ENCODE assay signal across 10 cellular contexts in the genomic region with DNA sequence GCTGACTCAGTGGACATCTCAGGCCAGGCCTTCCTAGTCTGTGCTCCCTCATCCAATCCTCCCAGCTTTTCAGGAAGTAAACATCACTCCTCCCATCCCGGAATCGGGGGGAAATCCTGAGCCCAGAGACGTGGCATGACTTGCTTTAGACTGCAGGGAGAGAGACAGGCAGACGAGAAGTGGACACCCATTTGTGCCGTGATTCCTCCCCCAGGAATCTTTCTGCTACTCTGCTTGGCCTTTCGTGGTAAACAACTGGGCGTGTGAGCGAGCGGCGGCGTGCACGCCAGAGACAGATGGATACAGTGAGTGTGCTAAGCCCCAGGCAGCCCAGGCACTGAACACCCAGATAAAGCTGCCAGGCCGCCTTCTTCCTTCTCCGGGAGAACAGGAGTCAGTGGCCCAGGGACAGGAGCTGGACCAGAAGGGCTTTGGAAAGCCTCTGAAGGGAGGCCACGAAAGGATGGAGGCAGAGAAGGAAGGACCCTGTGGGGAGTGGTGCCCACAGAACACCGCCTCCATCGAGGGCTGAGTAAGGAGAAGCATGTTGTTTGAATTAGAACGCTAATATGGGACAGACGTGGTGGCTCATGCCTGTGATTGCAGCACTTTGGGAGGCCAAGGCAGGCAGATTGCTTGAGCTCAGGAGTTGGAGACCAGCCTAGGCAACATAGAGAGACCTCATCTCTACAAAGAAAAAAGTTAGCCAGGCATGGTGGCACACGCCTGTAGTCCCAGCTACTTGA. TPM values are rescaled to one million over a fixed set of nuclear protein-coding genes. Genes with fewer than 3 reads are reported as not detected.
A peak's percentile ranks its signal among the peaks of the same experiment; 100 is the strongest.
DNase-seq lines count a peak whose midpoint lies in the region; ATAC-seq and TF ChIP-seq lines count a peak whose summit lies in the region.
"Had no signal": no experiment of that assay in that cellular context is flagged by ENCODE, and none has a peak within 500 bp of the region (broad histone marks: within the 10 kb centered on the region; RNA-seq: fewer than 3 reads in every experiment).

No MANE protein-coding gene starts in this region.

- H2AFZ ChIP-seq in H9 (ENCODE audit: low read length) = no peak overlapping the region

- H3K56ac ChIP-seq in H9 (ENCODE audit: insufficient read length, low read depth, low read length) = no peak overlapping the region

- H3K4me3 Mint-ChIP-seq in activated CD8-positive, alpha-beta T cell treated with anti-CD3 and anti-CD28 coated beads, Interleukin-2, amount 10 ng/mL, durations not matched to agents 7 days and 5 days = no peak overlapping the region
- no peak overlapping the region for H3K4me3 Mint-ChIP-seq in H9

- peaks cover 7% of the 10 kb centered on the region for H3K27me3 Mint-ChIP-seq in activated CD8-positive, alpha-beta T cell treated with anti-CD3 and anti-CD28 coated beads, Interleukin-2, amount 10 ng/mL, durations not matched to agents 7 days and 5 days (ENCODE audit: low read depth)
- H3K27me3 Mint-ChIP-seq in H9 (ENCODE audit: low read depth) = peaks cover 44% of the 10 kb centered on the region

- no peak overlapping the region for H3K9ac ChIP-seq in H9 (ENCODE audit: extremely low read depth, insufficient read length, low read length)

- no peak overlapping the region for H3K18ac ChIP-seq in H9 (ENCODE audit: insufficient read length, low read depth, low read length)

- no peak overlapping the region for H3K27ac Mint-ChIP-seq in activated CD8-positive, alpha-beta T cell treated with anti-CD3 and anti-CD28 coated beads, Interleukin-2, amount 10 ng/mL, durations not matched to agents 7 days and 5 days
- no peak overlapping the region for H3K27ac Mint-ChIP-seq in H9

- H3K79me2 ChIP-seq in H9 (ENCODE audit: insufficient read depth, low read length) = no peaks in the 10 kb centered on the region

- no peaks in the 10 kb centered on the region for H3K36me3 Mint-ChIP-seq in activated CD8-positive, alpha-beta T cell treated with anti-CD3 and anti-CD28 coated beads, Interleukin-2, amount 10 ng/mL, durations not matched to agents 7 days and 5 days (ENCODE audit: low read depth)
- no peaks in the 10 kb centered on the region for H3K36me3 Mint-ChIP-seq in H9 (ENCODE audit: insufficient read depth in 1 of 3, low read depth in 3 of 3)

- no peaks in the 10 kb centered on the region for H4K20me1 ChIP-seq in H9 (ENCODE audit: control insufficient read depth, insufficient read depth, insufficient read length)

- no peak for TF ChIP-seq CTCF in left lung (IDR thresholded peaks at IDR 0.05)
- TF ChIP-seq CTCF in stomach (IDR thresholded peaks at IDR 0.05) = no peak
- no peak for TF ChIP-seq CTCF in H9 (conservative IDR thresholded peaks at IDR 0.05)

- no peak for TF ChIP-seq EP300 in stomach (IDR thresholded peaks at IDR 0.05)

- H3K14ac ChIP-seq in H9 (ENCODE audit: insufficient read depth, low read length) = no peak overlapping the region

- intact Hi-C loops in left lung (cut with DNase I) (no loop called here), stomach (cut with DNase I; ENCODE audit: low total_unique reads) (no loop called here)

- ATAC-seq in left lung = peak; percentile 70
- no peak for ATAC-seq in GM18498 (IDR thresholded peaks at IDR 0.05; ENCODE audit: unreplicated experiment)
- no peak for ATAC-seq in activated CD8-positive, alpha-beta T cell treated with anti-CD3 and anti-CD28 coated beads, Interleukin-2, amount 10 ng/mL, durations not matched to agents 7 days and 5 days

- no peak overlapping the region for H4K5ac ChIP-seq in H9 (ENCODE audit: insufficient read length, low read depth, low read length)

- H3K4me1 ChIP-seq in left lung = no peaks in the 10 kb centered on the region
- H3K4me1 ChIP-seq in stomach = peaks cover 0 to 10% (median 5%) of the 10 kb centered on the region in 4 donors
- no peaks in the 10 kb centered on the region for H3K4me1 ChIP-seq in H9 (ENCODE audit: insufficient read depth, low read length)

- H3K27me3 ChIP-seq in left lung (peaks cover 0 to 20% of the 10 kb centered on the region in 2 donors), stomach (peaks cover 0 to 14% (median 0%) of the 10 kb centered on the region in 3 donors), H9 (ENCODE audit: insufficient read depth, low read length) (no peaks in the 10 kb centered on the region)

- H3K23ac ChIP-seq in H9 (ENCODE audit: insufficient read length, low read depth, low read length) = no peak overlapping the region

- peak; percentile 44 for DNase-seq in HS-5 (ENCODE audit: low read depth)
- DNase-seq in dermis blood vessel endothelial cell = peak; percentile 21
- no peak for DNase-seq in left lung
- DNase-seq in stomach = no peak
- no peak for DNase-seq in DMS79 (lab: John Stamatoyannopoulos, UW)
- no peak for DNase-seq in activated CD8-positive, alpha-beta T cell treated with anti-CD3 and anti-CD28 coated beads, Interleukin-2, amount 10 ng/mL, durations not matched to agents 7 days and 5 days
- DNase-seq in H9 = no peak
- DNase-seq: caudate nucleus, DMS53 had no signal

- H3K36me3 ChIP-seq in left lung (no peaks in the 10 kb centered on the region), stomach (no peaks in the 10 kb centered on the region)

- H4K91ac ChIP-seq in H9 (ENCODE audit: insufficient read length, low read depth, low read length) = no peak overlapping the region

- no peak overlapping the region for H2BK5ac ChIP-seq in H9 (ENCODE audit: insufficient read length, low read length)

- CTCF ChIA-PET in activated CD8-positive, alpha-beta T cell treated with anti-CD3 and anti-CD28 coated beads, Interleukin-2, amount 10 ng/mL, durations not matched to agents 7 days and 5 days (lab: Charles Lee) = interaction anchor here (1.2 to 1.5 kb wide), 2 partner anchors 35 to 36 kb away, joined by 4 to 5 read pairs; no protein-coding TSS in a partner anchor

- H3K27ac ChIP-seq in left lung = peak overlapping the region in 1 of 2 donors; percentile 14
- peak overlapping the region; percentile 35 to 81 (median 71) for H3K27ac ChIP-seq in stomach
- no peak overlapping the region for H3K27ac ChIP-seq in H9 (ENCODE audit: insufficient read length, low read depth, low read length)

- no peaks in the 10 kb centered on the region for H3K4me1 Mint-ChIP-seq in activated CD8-positive, alpha-beta T cell treated with anti-CD3 and anti-CD28 coated beads, Interleukin-2, amount 10 ng/mL, durations not matched to agents 7 days and 5 days (ENCODE audit: low read depth)
- H3K4me1 Mint-ChIP-seq in H9 = peaks cover 4 to 21% of the 10 kb centered on the region in 2 experiments; a peak in 3 of 4 replicates

- no peak overlapping the region for H2BK15ac ChIP-seq in H9 (ENCODE audit: low read depth, low read length)

- H3T11ph ChIP-seq in H9 (ENCODE audit: low read length) = no peak overlapping the region

- POLR2A ChIA-PET in activated CD8-positive, alpha-beta T cell treated with anti-CD3 and anti-CD28 coated beads, Interleukin-2, amount 10 ng/mL, durations not matched to agents 7 days and 5 days (lab: Charles Lee) = no interaction called here

- H2BK120ac ChIP-seq in H9 (ENCODE audit: low read depth, low read length, poor library complexity, severe bottlenecking) = no peak overlapping the region

- no peak overlapping the region for H2BK12ac ChIP-seq in H9 (ENCODE audit: insufficient read length, low read depth, low read length)

- no peak for TF ChIP-seq POLR2A in stomach (IDR thresholded peaks at IDR 0.05)

- no peaks in the 10 kb centered on the region for H3K9me3 Mint-ChIP-seq in activated CD8-positive, alpha-beta T cell treated with anti-CD3 and anti-CD28 coated beads, Interleukin-2, amount 10 ng/mL, durations not matched to agents 7 days and 5 days (ENCODE audit: insufficient read depth)
- no peaks in the 10 kb centered on the region; a peak in 1 of 5 replicates for H3K9me3 Mint-ChIP-seq in H9

- H3K79me1 ChIP-seq in H9 (ENCODE audit: insufficient read depth, low read depth, low read length, poor library complexity, severe bottlenecking) = no peaks in the 10 kb centered on the region

- H3K4me2 ChIP-seq in H9 (ENCODE audit: insufficient read depth, insufficient read length, low read length) = no peak overlapping the region

- no peak overlapping the region for H3K4ac ChIP-seq in H9 (ENCODE audit: low read depth, low read length)

- H2AK5ac ChIP-seq in H9 (ENCODE audit: insufficient read length, low read length) = no peak overlapping the region

- WGBS in stomach, 5 donors = 44 to 55% (median 48%) methylated on average over 18 to 20 of the region's 20 CpGs
- no CpG with 5 or more reads among the region's 20 CpGs for WGBS in H9 (ENCODE audit: extremely low coverage, insufficient read length, low lambda C conversion rate)

- no peak overlapping the region for H2BK20ac ChIP-seq in H9 (ENCODE audit: low read depth, low read length, poor library complexity, severe bottlenecking)

- H3K23me2 ChIP-seq in H9 (ENCODE audit: insufficient read length, low read depth, low read length, poor library complexity, severe bottlenecking) = no peaks in the 10 kb centered on the region

- H3K9me3 ChIP-seq in left lung = no peaks in the 10 kb centered on the region
- peaks cover 0 to 7% (median 0%) of the 10 kb centered on the region in 4 donors for H3K9me3 ChIP-seq in stomach
- no peaks in the 10 kb centered on the region for H3K9me3 ChIP-seq in H9 (ENCODE audit: control insufficient read depth, low read depth, low read length)

- H4K8ac ChIP-seq in H9 (replicated peaks; ENCODE audit: insufficient read length, low read depth, low read length) = no peak overlapping the region

- H3K4me3 ChIP-seq in left lung (no peak overlapping the region), stomach (no peak overlapping the region)

RNA-seq across cellular contexts. Expression of a gene that starts 53.0 kb away (rescaled TPM):
- total RNA-seq in dermis blood vessel endothelial cell = 12.4 and 13.6 TPM in 2 replicates
- total RNA-seq in left lung = 10 to 100 TPM in 1 of 2 donors, 1 to 10 TPM in 1; 7.1 to 11.0 TPM
- 10 to 100 TPM in 3 of 5 donors, 1 to 10 TPM in 1, not detected in 1; 8.3 to 36.5 (median 26.9) TPM for total RNA-seq in stomach
- 10 to 100 TPM; 13.3 to 17.9 (median 16.1) TPM for polyA plus RNA-seq in stomach
- 10 to 100 TPM; 29.4 to 31.5 TPM for total RNA-seq in activated CD8-positive, alpha-beta T cell treated with anti-CD3 and anti-CD28 coated beads, Interleukin-2, amount 10 ng/mL, durations not matched to agents 7 days and 5 days
- 11.8 and 12.6 TPM in 2 replicates for total RNA-seq in H9 (2021)

Comparison
In these comparisons a context has a peak if more than half of its experiments do, and no peak if none do; other contexts are left out.
1. DNase-seq: peak in HS-5 (single experiment) and dermis blood vessel endothelial cell (single experiment); none in left lung (0 of 2), stomach (single experiment), DMS79 (single experiment), activated CD8-positive, alpha-beta T cell treated with anti-CD3 and anti-CD28 coated beads, Interleukin-2, amount 10 ng/mL, durations not matched to agents 7 days and 5 days (single experiment) and H9 (single experiment).